34 cellular contexts compared by ENCODE assay signal in genomic region chr13:114177245-114178010, GRCh38. TPM values are rescaled to one million over a fixed set of nuclear protein-coding genes. Genes with fewer than 3 reads are reported as not detected.
DNase-seq lines count a peak whose midpoint lies in the region; ATAC-seq, FAIRE-seq and TF ChIP-seq lines count a peak whose summit lies in the region.
"Had no signal": no experiment of that assay in that cellular context is flagged by ENCODE, and none has a peak within 500 bp of the region (broad histone marks: within the 10 kb centered on the region; RNA-seq: fewer than 3 reads in every experiment).

No MANE protein-coding gene starts in this region.

- no peak overlapping the region for H3K4me3 Mint-ChIP-seq in activated naive CD4-positive, alpha-beta T cell treated with anti-CD3 and anti-CD28 coated beads, Interleukin-2, amount 50 U/mL, for 24 hours
- H3K4me3 Mint-ChIP-seq: activated CD8-positive, alpha-beta T cell treated with anti-CD3 and anti-CD28 coated beads, Interleukin-2, amount 10 ng/mL, durations not matched to agents 7 days and 5 days; activated naive CD8-positive, alpha-beta T cell treated with anti-CD3 and anti-CD28 coated beads, Interleukin-2, amount 50 U/mL, for 24 hours; IgD-negative memory B cell had no signal

- H3K27ac ChIP-seq in SJCRH30 (no peak overlapping the region), kidney (ENCODE audit: low read depth in 2 of 2, low read length in 2 of 2) (no peak overlapping the region)
- H3K27ac ChIP-seq: prostate gland, thyroid gland, uterus had no signal

- H3K4me1 ChIP-seq in SJCRH30 (peaks cover 15% of the 10 kb centered on the region), kidney (ENCODE audit: control insufficient read depth in 1 of 2, insufficient read depth in 1 of 2, low read depth in 1 of 2, low read length in 2 of 2) (no peaks in the 10 kb centered on the region)
- H3K4me1 ChIP-seq: prostate gland, uterus had no signal

- 0 out of 2 replicates have a peak, but pooled peaks cover 9% of the 10 kb centered on the region for H3K9me3 ChIP-seq in SJCRH30 (replicated peaks)
- peaks cover 0 to 6% of the 10 kb centered on the region in 2 donors for H3K9me3 ChIP-seq in kidney (ENCODE audit: control insufficient read depth in 1 of 2, low read length in 2 of 2)
- H3K9me3 ChIP-seq: prostate gland, thyroid gland had no signal

- no peaks in the 10 kb centered on the region for H3K27me3 ChIP-seq in SJCRH30
- H3K27me3 ChIP-seq: thyroid gland, uterus had no signal

- H3K36me3 Mint-ChIP-seq in activated naive CD4-positive, alpha-beta T cell treated with anti-CD3 and anti-CD28 coated beads, Interleukin-2, amount 50 U/mL, for 24 hours = peaks cover 6% of the 10 kb centered on the region

- no peak for FAIRE-seq in kidney (lab: Jason Lieb, UNC)
- FAIRE-seq: keratinocyte had no signal

- intact Hi-C loops in kidney (cut with DNase I) = no loop called here

- TF ChIP-seq CTCF in kidney (IDR thresholded peaks at IDR 0.05; ENCODE audit: borderline replicate concordance, extremely low read depth, insufficient read depth) = no peak

- H3K27ac Mint-ChIP-seq in activated naive CD4-positive, alpha-beta T cell treated with anti-CD3 and anti-CD28 coated beads, Interleukin-2, amount 50 U/mL, for 24 hours = peak overlapping the region; percentile 8
- H3K27ac Mint-ChIP-seq: activated CD8-positive, alpha-beta T cell treated with anti-CD3 and anti-CD28 coated beads, Interleukin-2, amount 10 ng/mL, durations not matched to agents 7 days and 5 days; activated naive CD8-positive, alpha-beta T cell treated with anti-CD3 and anti-CD28 coated beads, Interleukin-2, amount 50 U/mL, for 24 hours had no signal

- ATAC-seq in GM21576 (IDR thresholded peaks at IDR 0.05; ENCODE audit: unreplicated experiment) = no peak
- ATAC-seq: activated CD8-positive, alpha-beta T cell treated with anti-CD3 and anti-CD28 coated beads, Interleukin-2, amount 10 ng/mL, durations not matched to agents 7 days and 5 days; activated naive CD8-positive, alpha-beta T cell treated with anti-CD3 and anti-CD28 coated beads, Interleukin-2, amount 50 U/mL, for 24 hours; Panc1; sciatic nerve had no signal

- no peak for DNase-seq in activated naive CD4-positive, alpha-beta T cell (lab: John Stamatoyannopoulos, UW)
- peak; percentile 35 to 51 for DNase-seq in SJCRH30
- peak; percentile 38 for DNase-seq in kidney
- DNase-seq in UCSD-AML1 (lab: John Stamatoyannopoulos, UW; ENCODE audit: unreplicated experiment) = no peak
- no peak for DNase-seq in inferior parietal cortex (ENCODE audit: extremely low spot score)
- no peak for DNase-seq in NCI-H1694 (lab: John Stamatoyannopoulos, UW)
- DNase-seq: activated CD8-positive, alpha-beta T cell treated with anti-CD3 and anti-CD28 coated beads, Interleukin-2, amount 10 ng/mL, durations not matched to agents 7 days and 5 days; activated naive CD8-positive, alpha-beta T cell treated with anti-CD3 and anti-CD28 coated beads, Interleukin-2, amount 50 U/mL, for 24 hours; central memory CD4-positive, alpha-beta T cell; cortex of kidney; DMS53; effector memory CD4-positive, alpha-beta T cell; NCI-H1092; NCI-H187; NCI-H2171 treated with DMSO at 0.1 percent for 48 hours; NCI-H510A treated with DMSO at 0.1 percent for 48 hours; Right ventricle myocardium superior; stimulated activated CD4-positive, alpha-beta T cell treated with anti-CD3 and anti-CD28 coated beads, Interleukin-12 subunit alpha, Interleukin-12 subunit beta, amount 100 ng/mL, for 4 hours; stimulated activated CD4-positive, alpha-beta T cell treated with anti-CD3 and anti-CD28 coated beads, Interleukin-4, amount 100 ng/mL, for 1 hour; thyroid gland; uterus had no signal

- H3K4me3 ChIP-seq in SJCRH30 (no peak overlapping the region), kidney (ENCODE audit: low read length in 2 of 2) (no peak overlapping the region)
- H3K4me3 ChIP-seq: prostate gland, thyroid gland, uterus had no signal

- no peaks in the 10 kb centered on the region for H3K9me3 Mint-ChIP-seq in activated naive CD4-positive, alpha-beta T cell treated with anti-CD3 and anti-CD28 coated beads, Interleukin-2, amount 50 U/mL, for 24 hours

- no peaks in the 10 kb centered on the region for H3K27me3 Mint-ChIP-seq in activated naive CD4-positive, alpha-beta T cell treated with anti-CD3 and anti-CD28 coated beads, Interleukin-2, amount 50 U/mL, for 24 hours

- H3K36me3 ChIP-seq in SJCRH30 = no peaks in the 10 kb centered on the region
- no peaks in the 10 kb centered on the region for H3K36me3 ChIP-seq in kidney (ENCODE audit: control insufficient read depth in 1 of 2, insufficient read depth in 2 of 2, low read length in 2 of 2)
- H3K36me3 ChIP-seq: prostate gland, thyroid gland, uterus had no signal

- H3K4me1 Mint-ChIP-seq in activated naive CD4-positive, alpha-beta T cell treated with anti-CD3 and anti-CD28 coated beads, Interleukin-2, amount 50 U/mL, for 24 hours = peaks cover 66% of the 10 kb centered on the region

- H3K9ac ChIP-seq in kidney (ENCODE audit: low read length in 2 of 2) = no peak overlapping the region

RNA-seq across cellular contexts. Expression of gene CFAP97D2, which starts 1.6 kb away (rescaled TPM):
- 0.58 and 0.71 TPM in 2 replicates for total RNA-seq in SJCRH30 (2014; rRNA removed; shearing (Covaris generic))
- not detected for total RNA-seq in kidney
- not detected for polyA plus RNA-seq in kidney (ENCODE audit: insufficient read depth, low read depth, low replicate concordance)
- total RNA-seq: A673; activated CD8-positive, alpha-beta T cell treated with anti-CD3 and anti-CD28 coated beads, Interleukin-2, amount 10 ng/mL, durations not matched to agents 7 days and 5 days; epithelial cell of proximal tubule; G401; liver; mesenteric fat pad; Right ventricle myocardium superior; sciatic nerve; T-helper 2 cell treated with Interferon-gamma antibody and Interleukin-4, amounts not matched to agents 100 ng/mL and 5 ng/mL, for 36 hours; thyroid gland; uterus had no signal
- polyA plus RNA-seq: IgD-negative memory B cell, keratinocyte, liver had no signal

RNA-seq across cellular contexts. Expression of gene RASA3, which starts 45.0 kb away (rescaled TPM):
- total RNA-seq in SJCRH30 (2014; rRNA removed; shearing (Covaris generic)) = 18.6 and 20.5 TPM in 2 replicates
- 28.8 TPM for total RNA-seq in kidney
- 4.2 TPM for polyA plus RNA-seq in kidney (ENCODE audit: insufficient read depth, low read depth, low replicate concordance)

RNA-seq across cellular contexts. Expression of gene CDC16, which starts 57.3 kb away (rescaled TPM):
- total RNA-seq in SJCRH30 (2014; rRNA removed; shearing (Covaris generic)) = 26.3 and 29.9 TPM in 2 replicates
- total RNA-seq in kidney = 57.7 TPM
- 49.3 TPM for polyA plus RNA-seq in kidney (ENCODE audit: insufficient read depth, low read depth, low replicate concordance)

Comparison
In these comparisons a context has a peak if more than half of its experiments do, and no peak if none do; other contexts are left out.
1. DNase-seq: peak in SJCRH30 (2 of 2) and kidney (single experiment); none in activated naive CD4-positive, alpha-beta T cell (0 of 4), UCSD-AML1 (single experiment), inferior parietal cortex (single experiment) and NCI-H1694 (single experiment).